Comparison of ENCODE assay signal across 1 cellular context in genomic region chr19:47389150-47389556, GRCh38.
TF ChIP-seq lines count a peak whose summit lies in the region.

No MANE protein-coding gene starts in this region.

TF ChIP-seq in HepG2, 621 proteins besides CTCF, POLR2A, EP300 and RAD21:
- TF ChIP-seq BHLHE40 (IDR thresholded peaks at IDR 0.05; ENCODE audit: low read length) (peak; percentile 43; the same call in 1 of the 2 replicates), RFX1 (IDR thresholded peaks at IDR 0.05) (peak; percentile 13; the same call in 1 of the 2 replicates), MNT (IDR thresholded peaks at IDR 0.05) (peak; percentile 39; the same call in 1 of the 2 replicates), SRSF4 (IDR thresholded peaks at IDR 0.05; ENCODE audit: low read depth, low read length, poor library complexity, severe bottlenecking) (no peak), ONECUT2 (CRISPR knock-in tag; IDR thresholded peaks at IDR 0.05) (no peak)
TF ChIP-seq in HepG2: peak in this region for 3.
